In genomic region chr1:5622412-5622811, GRCh38 we compare ENCODE assay signal across 22 cellular contexts.
"Had no signal": no experiment of that assay in that cellular context is flagged by ENCODE, and none has a peak within 500 bp of the region (broad histone marks: within the 10 kb centered on the region; RNA-seq: fewer than 3 reads in every experiment).

No MANE protein-coding gene starts in this region.

- ATAC-seq: gastrocnemius medialis; left colon; left ventricle myocardium superior; natural killer cell treated with Interleukin-12 subunit alpha and Interleukin-12 subunit beta and Interleukin-15 and Interleukin-18, amount 100 ng/mL, for 72 hours; right cardiac atrium had no signal

- H3K4me1 ChIP-seq: esophagus squamous epithelium, gastrocnemius medialis, neural progenitor cell, thyroid gland had no signal

- H3K9me3 Mint-ChIP-seq: natural killer cell treated with Interleukin-12 subunit alpha and Interleukin-12 subunit beta and Interleukin-15 and Interleukin-18, amount 100 ng/mL, for 72 hours; neural progenitor cell; type B pancreatic cell had no signal

- DNase-seq: cortex of kidney; dorsolateral prefrontal cortex; effector CD8-positive, alpha-beta T cell; esophagus squamous epithelium; glutamatergic neuron; left colon; left ventricle myocardium superior; mesenchymal stem cell; midbrain; nucleus accumbens; ovary; right cardiac atrium; stimulated activated CD4-positive, alpha-beta T cell treated with anti-CD3 and anti-CD28 coated beads, Interleukin-2, amount 100 ng/mL, for 48 hours; stimulated activated naive CD4-positive, alpha-beta T cell treated with Interleukin-2 at 50 U/mL for 16 hours; thyroid gland had no signal

- H3K27ac Mint-ChIP-seq: natural killer cell treated with Interleukin-12 subunit alpha and Interleukin-12 subunit beta and Interleukin-15 and Interleukin-18, amount 100 ng/mL, for 72 hours; neural progenitor cell; progenitor cell of endocrine pancreas; type B pancreatic cell had no signal

- H3K9me3 ChIP-seq: esophagus squamous epithelium, gastrocnemius medialis, ovary, thyroid gland had no signal

- H3K36me3 ChIP-seq: esophagus squamous epithelium, gastrocnemius medialis, neural progenitor cell, ovary, thyroid gland had no signal

- H3K27me3 ChIP-seq: neural progenitor cell, ovary, thyroid gland had no signal

- H3K4me3 ChIP-seq: dorsolateral prefrontal cortex, esophagus squamous epithelium, gastrocnemius medialis, lung, neural progenitor cell, ovary, smooth muscle cell, thyroid gland had no signal

- H3K36me3 Mint-ChIP-seq: natural killer cell treated with Interleukin-12 subunit alpha and Interleukin-12 subunit beta and Interleukin-15 and Interleukin-18, amount 100 ng/mL, for 72 hours; neural progenitor cell; type B pancreatic cell had no signal

- H3K4me3 Mint-ChIP-seq: natural killer cell treated with Interleukin-12 subunit alpha and Interleukin-12 subunit beta and Interleukin-15 and Interleukin-18, amount 100 ng/mL, for 72 hours; neural progenitor cell; type B pancreatic cell had no signal

- H3K27ac ChIP-seq: dorsolateral prefrontal cortex, esophagus squamous epithelium, gastrocnemius medialis, neural progenitor cell, ovary, thyroid gland had no signal
